ENCODE assay signal across 8 cellular contexts in genomic region chr12:120290541-120291312, GRCh38. TPM values are rescaled to one million over a fixed set of nuclear protein-coding genes. Genes with fewer than 3 reads are reported as not detected.
DNase-seq lines count a peak whose midpoint lies in the region; ATAC-seq and TF ChIP-seq lines count a peak whose summit lies in the region.

No MANE protein-coding gene starts in this region.

- H2BK5ac ChIP-seq in H9 (ENCODE audit: insufficient read length, low read length): no peak overlapping the region

- peaks cover 7% of the 10 kb centered on the region; the same call in 1 of the 2 replicates for H3F3A ChIP-seq in OCI-LY1 (ENCODE audit: insufficient read depth, low read length)

- peak overlapping the region; percentile 6; the same call in 1 of the 2 replicates for H3K14ac ChIP-seq in H9 (ENCODE audit: insufficient read depth, low read length)

- H3K4me1 Mint-ChIP-seq in H9: peaks cover 14 to 16% of the 10 kb centered on the region in 2 experiments
- H3K4me1 Mint-ChIP-seq in activated naive CD8-positive, alpha-beta T cell treated with anti-CD3 and anti-CD28 coated beads, Interleukin-2, amount 10 ng/mL, durations not matched to agents 7 days and 5 days: peaks cover 5% of the 10 kb centered on the region

- H4K20me1 ChIP-seq in H9 (ENCODE audit: control insufficient read depth, insufficient read depth, insufficient read length) (no peaks in the 10 kb centered on the region), OCI-LY1 (ENCODE audit: insufficient read depth, low read length) (no peaks in the 10 kb centered on the region)

- WGBS in H9 (ENCODE audit: extremely low coverage, insufficient read length, low lambda C conversion rate): no CpG with 5 or more reads among the region's 27 CpGs

- H3K4me1 ChIP-seq in H9 (ENCODE audit: insufficient read depth, low read length) (no peaks in the 10 kb centered on the region), OCI-LY1 (ENCODE audit: insufficient read depth, low read length, severe bottlenecking) (peaks cover 22% of the 10 kb centered on the region)

- DNase-seq in H9 (peak; percentile 71), kidney epithelial cell (ENCODE audit: low read depth) (no peak), DMS 273 (lab: John Stamatoyannopoulos, UW; ENCODE audit: unreplicated experiment) (no peak), NAMALWA (ENCODE audit: low spot score) (no peak)
- peak; percentile 50 for DNase-seq in activated naive CD8-positive, alpha-beta T cell treated with anti-CD3 and anti-CD28 coated beads, Interleukin-2, amount 10 ng/mL, durations not matched to agents 7 days and 5 days
- DNase-seq in stimulated activated CD4-positive, alpha-beta T cell treated with anti-CD3 and anti-CD28 coated beads, TNF-alpha, amount 100 ng/mL, for 48 hours (ENCODE audit: low read depth in 3 of 3): peak in 2 of 3 donors; percentile 12 to 24

- no peaks in the 10 kb centered on the region for H3K9me2 ChIP-seq in OCI-LY1 (ENCODE audit: low read depth, low read length)

- H3K27me3 ChIP-seq in H9 (ENCODE audit: insufficient read depth, low read length) (no peaks in the 10 kb centered on the region), OCI-LY1 (ENCODE audit: insufficient read depth, low read length) (no peaks in the 10 kb centered on the region), kidney epithelial cell (ENCODE audit: control insufficient read depth, insufficient read depth, low read length) (no peaks in the 10 kb centered on the region)

- H3K79me1 ChIP-seq in H9 (ENCODE audit: insufficient read depth, low read depth, low read length, poor library complexity, severe bottlenecking): no peaks in the 10 kb centered on the region

- no peak overlapping the region for H2BK15ac ChIP-seq in H9 (ENCODE audit: low read depth, low read length)

- H4K8ac ChIP-seq in H9 (replicated peaks; ENCODE audit: insufficient read length, low read depth, low read length): no peak overlapping the region

- H2AFZ ChIP-seq in H9 (ENCODE audit: low read length) (no peak overlapping the region), OCI-LY1 (ENCODE audit: low read length) (no peak overlapping the region)

- H3K23me2 ChIP-seq in H9 (ENCODE audit: insufficient read length, low read depth, low read length, poor library complexity, severe bottlenecking): peaks cover 8% of the 10 kb centered on the region

- no peak overlapping the region for H3K23ac ChIP-seq in H9 (ENCODE audit: insufficient read length, low read depth, low read length)

- H3K36me3 ChIP-seq in OCI-LY1 (ENCODE audit: insufficient read depth, low read length) (no peaks in the 10 kb centered on the region), kidney epithelial cell (ENCODE audit: control insufficient read depth, insufficient read depth, low read length) (no peaks in the 10 kb centered on the region)

- no peak overlapping the region for H3K9ac ChIP-seq in H9 (ENCODE audit: extremely low read depth, insufficient read length, low read length)
- no peak overlapping the region for H3K9ac ChIP-seq in OCI-LY1 (ENCODE audit: low read length)

- no peak overlapping the region; a peak in 2 of 5 replicates for H3K4me3 Mint-ChIP-seq in H9
- peak overlapping the region; percentile 39 for H3K4me3 Mint-ChIP-seq in activated naive CD8-positive, alpha-beta T cell treated with anti-CD3 and anti-CD28 coated beads, Interleukin-2, amount 10 ng/mL, durations not matched to agents 7 days and 5 days

- H3K4me2 ChIP-seq in H9 (ENCODE audit: insufficient read depth, insufficient read length, low read length) (peak overlapping the region; percentile 35), OCI-LY1 (ENCODE audit: low read length) (peak overlapping the region; percentile 19; the same call in 1 of the 2 replicates)

- no peak overlapping the region for H2BK20ac ChIP-seq in H9 (ENCODE audit: low read depth, low read length, poor library complexity, severe bottlenecking)

- no peaks in the 10 kb centered on the region for H3K79me2 ChIP-seq in H9 (ENCODE audit: insufficient read depth, low read length)
- no peaks in the 10 kb centered on the region for H3K79me2 ChIP-seq in OCI-LY1 (ENCODE audit: insufficient read depth, low read length)

- H3K9me3 ChIP-seq in H9 (ENCODE audit: control insufficient read depth, low read depth, low read length) (no peaks in the 10 kb centered on the region), OCI-LY1 (ENCODE audit: low read length) (no peaks in the 10 kb centered on the region)

- H3K4me3 ChIP-seq in OCI-LY1 (ENCODE audit: low read depth, low read length, poor library complexity, severe bottlenecking) (peak overlapping the region; percentile 18), kidney epithelial cell (ENCODE audit: low read depth, low read length) (peak overlapping the region; percentile 13)

- POLR2A ChIA-PET in activated naive CD8-positive, alpha-beta T cell treated with anti-CD3 and anti-CD28 coated beads, Interleukin-2, amount 10 ng/mL, durations not matched to agents 7 days and 5 days (lab: Charles Lee): interaction anchor here (0.5 to 4.9 kb wide), 60 partner anchors 8 to 1378 kb away, joined by 3 to 199 read pairs (median 6); partner anchors contain the start of genes BICDL1, COQ5, COX6A1 and PXN

- H2BK12ac ChIP-seq in H9 (ENCODE audit: insufficient read length, low read depth, low read length): no peak overlapping the region

- H3K9me3 Mint-ChIP-seq in H9: no peaks in the 10 kb centered on the region
- H3K9me3 Mint-ChIP-seq in activated naive CD8-positive, alpha-beta T cell treated with anti-CD3 and anti-CD28 coated beads, Interleukin-2, amount 10 ng/mL, durations not matched to agents 7 days and 5 days: no peaks in the 10 kb centered on the region

- ATAC-seq in activated naive CD8-positive, alpha-beta T cell treated with anti-CD3 and anti-CD28 coated beads, Interleukin-2, amount 10 ng/mL, durations not matched to agents 7 days and 5 days (ENCODE audit: low read depth): no peak
- ATAC-seq in GM21423 (IDR thresholded peaks at IDR 0.05; ENCODE audit: unreplicated experiment): no peak

- no peak overlapping the region for H3K4ac ChIP-seq in H9 (ENCODE audit: low read depth, low read length)

- peak overlapping the region; percentile 35 for H3K18ac ChIP-seq in H9 (ENCODE audit: insufficient read length, low read depth, low read length)

- no peak overlapping the region for H3K56ac ChIP-seq in H9 (ENCODE audit: insufficient read length, low read depth, low read length)

- H3K27ac ChIP-seq in H9 (ENCODE audit: insufficient read length, low read depth, low read length): peak overlapping the region; percentile 42
- H3K27ac ChIP-seq in OCI-LY1 (ENCODE audit: low read depth, low read length, poor library complexity, severe bottlenecking): peak overlapping the region; percentile 22

- H2AK5ac ChIP-seq in H9 (ENCODE audit: insufficient read length, low read length): no peak overlapping the region

- no peak overlapping the region for H4K5ac ChIP-seq in H9 (ENCODE audit: insufficient read length, low read depth, low read length)

- no peak overlapping the region for H4K91ac ChIP-seq in H9 (ENCODE audit: insufficient read length, low read depth, low read length)

- H3K27ac Mint-ChIP-seq in H9: no peak overlapping the region; a peak in 3 of 7 replicates
- no peak overlapping the region for H3K27ac Mint-ChIP-seq in activated naive CD8-positive, alpha-beta T cell treated with anti-CD3 and anti-CD28 coated beads, Interleukin-2, amount 10 ng/mL, durations not matched to agents 7 days and 5 days

- H2BK120ac ChIP-seq in H9 (ENCODE audit: low read depth, low read length, poor library complexity, severe bottlenecking): peak overlapping the region; percentile 29

- H3K36me3 Mint-ChIP-seq in H9 (ENCODE audit: insufficient read depth in 1 of 3, low read depth in 3 of 3): no peaks in the 10 kb centered on the region
- H3K36me3 Mint-ChIP-seq in activated naive CD8-positive, alpha-beta T cell treated with anti-CD3 and anti-CD28 coated beads, Interleukin-2, amount 10 ng/mL, durations not matched to agents 7 days and 5 days: no peaks in the 10 kb centered on the region

- H3T11ph ChIP-seq in H9 (ENCODE audit: low read length): no peak overlapping the region

- no peak for TF ChIP-seq CTCF in H9 (conservative IDR thresholded peaks at IDR 0.05)
- TF ChIP-seq CTCF in OCI-LY1 (IDR thresholded peaks at IDR 0.05; ENCODE audit: low read length): no peak
- TF ChIP-seq CTCF in kidney epithelial cell (IDR thresholded peaks at IDR 0.05; ENCODE audit: insufficient read depth, low read length, poor library complexity, severe bottlenecking): no peak

- no peaks in the 10 kb centered on the region for H3K27me3 Mint-ChIP-seq in H9 (ENCODE audit: low read depth)
- peaks cover 3% of the 10 kb centered on the region for H3K27me3 Mint-ChIP-seq in activated naive CD8-positive, alpha-beta T cell treated with anti-CD3 and anti-CD28 coated beads, Interleukin-2, amount 10 ng/mL, durations not matched to agents 7 days and 5 days

RNA-seq across cellular contexts. Expression of gene RNU4-2, which starts 1.0 kb away (rescaled TPM):
- total RNA-seq in H9 (2021) (2,441 and 2,702 TPM in 2 replicates), kidney epithelial cell (under 0.01 TPM in 2 replicates)
- 1,000 to 10,000 TPM; 4,069 to 4,265 TPM for total RNA-seq in activated naive CD8-positive, alpha-beta T cell treated with anti-CD3 and anti-CD28 coated beads, Interleukin-2, amount 10 ng/mL, durations not matched to agents 7 days and 5 days

RNA-seq across cellular contexts. Expression of gene RNU4-1, which starts 2.3 kb away (rescaled TPM):
- total RNA-seq in H9 (2021) (3,262 and 3,277 TPM in 2 replicates), kidney epithelial cell (under 0.01 TPM in 1 of 2 replicates, not detected in the other)
- total RNA-seq in activated naive CD8-positive, alpha-beta T cell treated with anti-CD3 and anti-CD28 coated beads, Interleukin-2, amount 10 ng/mL, durations not matched to agents 7 days and 5 days: 1,000 to 10,000 TPM; 1,307 to 1,401 TPM

RNA-seq across cellular contexts. Expression of gene SIRT4, which starts 11.4 kb away (rescaled TPM):
- total RNA-seq in H9 (2021) (1.4 and 2.1 TPM in 2 replicates), kidney epithelial cell (0.29 and 2.3 TPM in 2 replicates)
- 1 to 10 TPM; 1.7 to 2.6 TPM for total RNA-seq in activated naive CD8-positive, alpha-beta T cell treated with anti-CD3 and anti-CD28 coated beads, Interleukin-2, amount 10 ng/mL, durations not matched to agents 7 days and 5 days

RNA-seq across cellular contexts. Expression of gene PXN, which starts 25.2 kb away (rescaled TPM):
- total RNA-seq in H9 (2021): 88.9 and 92.8 TPM in 2 replicates
- total RNA-seq in activated naive CD8-positive, alpha-beta T cell treated with anti-CD3 and anti-CD28 coated beads, Interleukin-2, amount 10 ng/mL, durations not matched to agents 7 days and 5 days: 10 to 100 TPM; 89.0 to 94.7 TPM
- total RNA-seq in kidney epithelial cell: 88.1 and 94.3 TPM in 2 replicates

RNA-seq across cellular contexts. Expression of gene PLA2G1B, which starts 36.9 kb away (rescaled TPM):
- total RNA-seq in H9 (2021) (not detected in 2 replicates), kidney epithelial cell (not detected in 2 replicates)
- not detected for total RNA-seq in activated naive CD8-positive, alpha-beta T cell treated with anti-CD3 and anti-CD28 coated beads, Interleukin-2, amount 10 ng/mL, durations not matched to agents 7 days and 5 days

Comparison
In these comparisons a context has a peak if more than half of its experiments do, and no peak if none do; other contexts are left out.
1. DNase-seq: peak in H9 (single experiment), activated naive CD8-positive, alpha-beta T cell treated with anti-CD3 and anti-CD28 coated beads, Interleukin-2, amount 10 ng/mL, durations not matched to agents 7 days and 5 days (single experiment) and stimulated activated CD4-positive, alpha-beta T cell treated with anti-CD3 and anti-CD28 coated beads, TNF-alpha, amount 100 ng/mL, for 48 hours (2 of 3); none in kidney epithelial cell (single experiment), DMS 273 (single experiment) and NAMALWA (single experiment).
2. RNA of gene RNU4-2, which starts 1.0 kb away (total RNA-seq): 4,069 to 4,265 TPM in activated naive CD8-positive, alpha-beta T cell treated with anti-CD3 and anti-CD28 coated beads, Interleukin-2, amount 10 ng/mL, durations not matched to agents 7 days and 5 days and 2,441 to 2,702 TPM in H9; under 0.01 TPM in kidney epithelial cell; every median in the first group is over 1,000 times any median in the second.
3. RNA of gene RNU4-1, which starts 2.3 kb away (total RNA-seq): 3,262 to 3,277 TPM in H9 and 1,307 to 1,401 TPM in activated naive CD8-positive, alpha-beta T cell treated with anti-CD3 and anti-CD28 coated beads, Interleukin-2, amount 10 ng/mL, durations not matched to agents 7 days and 5 days; under 0.01 TPM in kidney epithelial cell; every median in the first group is over 1,000 times any median in the second.